20 cellular contexts compared by ENCODE assay signal in genomic region chr2:240431663-240432424, GRCh38. TPM values are rescaled to one million over a fixed set of nuclear protein-coding genes. Genes with fewer than 3 reads are reported as not detected.
DNase-seq lines count a peak whose midpoint lies in the region; ATAC-seq and TF ChIP-seq lines count a peak whose summit lies in the region.
"Had no signal": no experiment of that assay in that cellular context is flagged by ENCODE, and none has a peak within 500 bp of the region (broad histone marks: within the 10 kb centered on the region; RNA-seq: fewer than 3 reads in every experiment).

No MANE protein-coding gene starts in this region.

- 56 to 76% methylated on average over 4 to 12 of the region's 12 CpGs for WGBS in body of pancreas, 2 donors
- 77 to 100% methylated on average over 2 to 12 of the region's 12 CpGs for WGBS in transverse colon (ENCODE audit: low coverage in 1 of 2), 2 donors

- in situ Hi-C loops in transverse colon (cut with MboI; ENCODE audit: low pct_ligation_motif_present in 1 of 4, low pct_unique_long_range_greater_than_20kb in 1 of 4, low sequenced_read_pairs in 3 of 4), result loop anchor here (10.0 to 25.0 kb wide), 3 partner anchors 195 to 207 kb away; no protein-coding TSS in a partner anchor

- peaks cover 11% of the 10 kb centered on the region for H3K27me3 Mint-ChIP-seq in activated naive CD8-positive, alpha-beta T cell treated with anti-CD3 and anti-CD28 coated beads, Interleukin-2, amount 10 ng/mL, durations not matched to agents 7 days and 5 days
- peaks cover 10% of the 10 kb centered on the region for H3K27me3 Mint-ChIP-seq in activated naive CD8-positive, alpha-beta T cell treated with anti-CD3 and anti-CD28 coated beads for 36 hours
- peaks cover 0 to 10% of the 10 kb centered on the region in 2 donors for H3K27me3 Mint-ChIP-seq in natural killer cell treated with Interleukin-12 subunit alpha and Interleukin-12 subunit beta and Interleukin-15 and Interleukin-18, amount 100 ng/mL, for 72 hours

- peaks cover 20% of the 10 kb centered on the region for H3K4me1 Mint-ChIP-seq in activated naive CD8-positive, alpha-beta T cell treated with anti-CD3 and anti-CD28 coated beads, Interleukin-2, amount 10 ng/mL, durations not matched to agents 7 days and 5 days
- peaks cover 18% of the 10 kb centered on the region for H3K4me1 Mint-ChIP-seq in activated naive CD8-positive, alpha-beta T cell treated with anti-CD3 and anti-CD28 coated beads for 36 hours
- peaks cover 0 to 6% of the 10 kb centered on the region in 2 donors for H3K4me1 Mint-ChIP-seq in natural killer cell treated with Interleukin-12 subunit alpha and Interleukin-12 subunit beta and Interleukin-15 and Interleukin-18, amount 100 ng/mL, for 72 hours (ENCODE audit: low read depth in 2 of 2)

- peaks cover 27% of the 10 kb centered on the region for H3K4me1 ChIP-seq in body of pancreas
- peaks cover 5 to 24% (median 16%) of the 10 kb centered on the region in 4 donors for H3K4me1 ChIP-seq in transverse colon

- H3K27ac ChIP-seq in body of pancreas (no peak overlapping the region), transverse colon (no peak overlapping the region)
- H3K27ac ChIP-seq: neutrophil, PC-9, vagina had no signal

- no peak overlapping the region for H3K27ac Mint-ChIP-seq in activated naive CD8-positive, alpha-beta T cell treated with anti-CD3 and anti-CD28 coated beads, Interleukin-2, amount 10 ng/mL, durations not matched to agents 7 days and 5 days
- H3K27ac Mint-ChIP-seq in activated naive CD8-positive, alpha-beta T cell treated with anti-CD3 and anti-CD28 coated beads for 36 hours, result no peak overlapping the region
- no peak overlapping the region for H3K27ac Mint-ChIP-seq in natural killer cell treated with Interleukin-12 subunit alpha and Interleukin-12 subunit beta and Interleukin-15 and Interleukin-18, amount 100 ng/mL, for 72 hours
- H3K27ac Mint-ChIP-seq: activated CD8-positive, alpha-beta T cell treated with anti-CD3 and anti-CD28 coated beads for 36 hours; activated naive CD4-positive, alpha-beta T cell treated with anti-CD3 and anti-CD28 coated beads, Interleukin-2, amount 50 U/mL, for 24 hours; memory B cell had no signal

- peak overlapping the region; percentile 13 for H3K4me3 Mint-ChIP-seq in activated naive CD8-positive, alpha-beta T cell treated with anti-CD3 and anti-CD28 coated beads, Interleukin-2, amount 10 ng/mL, durations not matched to agents 7 days and 5 days
- H3K4me3 Mint-ChIP-seq in activated naive CD8-positive, alpha-beta T cell treated with anti-CD3 and anti-CD28 coated beads for 36 hours, result no peak overlapping the region
- H3K4me3 Mint-ChIP-seq in natural killer cell treated with Interleukin-12 subunit alpha and Interleukin-12 subunit beta and Interleukin-15 and Interleukin-18, amount 100 ng/mL, for 72 hours, result no peak overlapping the region
- H3K4me3 Mint-ChIP-seq: activated CD8-positive, alpha-beta T cell treated with anti-CD3 and anti-CD28 coated beads for 36 hours; activated naive CD4-positive, alpha-beta T cell treated with anti-CD3 and anti-CD28 coated beads, Interleukin-2, amount 50 U/mL, for 24 hours; memory B cell had no signal

- H3K9me3 ChIP-seq in body of pancreas (no peaks in the 10 kb centered on the region), transverse colon (no peaks in the 10 kb centered on the region)
- H3K9me3 ChIP-seq: neutrophil, vagina had no signal

- ATAC-seq in activated naive CD8-positive, alpha-beta T cell treated with anti-CD3 and anti-CD28 coated beads, Interleukin-2, amount 10 ng/mL, durations not matched to agents 7 days and 5 days (ENCODE audit: low read depth), result no peak
- ATAC-seq in body of pancreas (no peak), HG02981 (IDR thresholded peaks at IDR 0.05; ENCODE audit: unreplicated experiment) (no peak), HG03565 (IDR thresholded peaks at IDR 0.05; ENCODE audit: unreplicated experiment) (no peak)
- no peak for ATAC-seq in natural killer cell treated with Interleukin-12 subunit alpha and Interleukin-12 subunit beta and Interleukin-15 and Interleukin-18, amount 100 ng/mL, for 72 hours
- ATAC-seq: activated CD8-positive, alpha-beta T cell treated with anti-CD3 and anti-CD28 coated beads for 36 hours; SK-N-SH treated with all-trans-retinoic acid at 6 μM for 48 hours had no signal

- H3K4me3 ChIP-seq in body of pancreas (no peak overlapping the region), transverse colon (no peak overlapping the region)
- H3K4me3 ChIP-seq: PC-9, vagina had no signal

- TF ChIP-seq CTCF in body of pancreas (IDR thresholded peaks at IDR 0.05) (no peak), transverse colon (IDR thresholded peaks at IDR 0.05) (no peak)

- intact Hi-C loops in body of pancreas (cut with DNase I) (no loop called here), transverse colon (cut with DNase I; ENCODE audit: low total_unique reads) (no loop called here)

- H3K9me3 Mint-ChIP-seq in activated naive CD8-positive, alpha-beta T cell treated with anti-CD3 and anti-CD28 coated beads, Interleukin-2, amount 10 ng/mL, durations not matched to agents 7 days and 5 days, result no peaks in the 10 kb centered on the region
- no peaks in the 10 kb centered on the region for H3K9me3 Mint-ChIP-seq in activated naive CD8-positive, alpha-beta T cell treated with anti-CD3 and anti-CD28 coated beads for 36 hours
- no peaks in the 10 kb centered on the region for H3K9me3 Mint-ChIP-seq in natural killer cell treated with Interleukin-12 subunit alpha and Interleukin-12 subunit beta and Interleukin-15 and Interleukin-18, amount 100 ng/mL, for 72 hours
- H3K9me3 Mint-ChIP-seq: activated CD8-positive, alpha-beta T cell treated with anti-CD3 and anti-CD28 coated beads for 36 hours; activated naive CD4-positive, alpha-beta T cell treated with anti-CD3 and anti-CD28 coated beads, Interleukin-2, amount 50 U/mL, for 24 hours had no signal

- DNase-seq in activated naive CD8-positive, alpha-beta T cell treated with anti-CD3 and anti-CD28 coated beads, Interleukin-2, amount 10 ng/mL, durations not matched to agents 7 days and 5 days, result peak; percentile 24
- no peak for DNase-seq in activated naive CD8-positive, alpha-beta T cell treated with anti-CD3 and anti-CD28 coated beads for 36 hours
- DNase-seq in body of pancreas, result peak in 3 of 4 donors; percentile 1 to 7 (median 3)
- DNase-seq in natural killer cell treated with Interleukin-12 subunit alpha and Interleukin-12 subunit beta and Interleukin-15 and Interleukin-18, amount 100 ng/mL, for 72 hours (ENCODE audit: low spot score), result peak; percentile 58
- peak; percentile 5 for DNase-seq in transverse colon
- DNase-seq in NOMO-1 treated with DMSO at 0.1 percent for 48 hours (lab: John Stamatoyannopoulos, UW; ENCODE audit: unreplicated experiment), result no peak
- DNase-seq: activated CD8-positive, alpha-beta T cell treated with anti-CD3 and anti-CD28 coated beads for 36 hours; EL; foreskin fibroblast; NCI-H1694 treated with DMSO at 0.1 percent for 48 hours; NCI-H524 treated with DMSO at 0.1 percent for 48 hours; PC-9; stimulated activated naive CD4-positive, alpha-beta T cell had no signal

- H3K27me3 ChIP-seq in body of pancreas (no peaks in the 10 kb centered on the region), transverse colon (peaks cover 10% of the 10 kb centered on the region)
- H3K27me3 ChIP-seq: vagina had no signal

- TF ChIP-seq POLR2A in body of pancreas (IDR thresholded peaks at IDR 0.05) (no peak), transverse colon (IDR thresholded peaks at IDR 0.05) (no peak)

- no peaks in the 10 kb centered on the region for H3K36me3 ChIP-seq in body of pancreas (replicated peaks in 1 of 2; ENCODE audit: insufficient read depth in 1 of 2, low read depth in 2 of 2)
- H3K36me3 ChIP-seq in transverse colon, result no peaks in the 10 kb centered on the region
- H3K36me3 ChIP-seq: neutrophil, vagina had no signal

- no peaks in the 10 kb centered on the region for H3K36me3 Mint-ChIP-seq in activated naive CD8-positive, alpha-beta T cell treated with anti-CD3 and anti-CD28 coated beads, Interleukin-2, amount 10 ng/mL, durations not matched to agents 7 days and 5 days
- no peaks in the 10 kb centered on the region for H3K36me3 Mint-ChIP-seq in activated naive CD8-positive, alpha-beta T cell treated with anti-CD3 and anti-CD28 coated beads for 36 hours
- H3K36me3 Mint-ChIP-seq in natural killer cell treated with Interleukin-12 subunit alpha and Interleukin-12 subunit beta and Interleukin-15 and Interleukin-18, amount 100 ng/mL, for 72 hours, result no peaks in the 10 kb centered on the region
- H3K36me3 Mint-ChIP-seq: activated naive CD4-positive, alpha-beta T cell treated with anti-CD3 and anti-CD28 coated beads, Interleukin-2, amount 50 U/mL, for 24 hours; memory B cell had no signal

- TF ChIP-seq EP300 in transverse colon (IDR thresholded peaks at IDR 0.05; ENCODE audit: low read depth), result no peak

- POLR2A ChIA-PET in activated naive CD8-positive, alpha-beta T cell treated with anti-CD3 and anti-CD28 coated beads, Interleukin-2, amount 10 ng/mL, durations not matched to agents 7 days and 5 days (lab: Charles Lee), result no interaction called here

RNA-seq across cellular contexts. Expression of gene GPC1, which starts 3.6 kb away (rescaled TPM):
- total RNA-seq in activated naive CD8-positive, alpha-beta T cell treated with anti-CD3 and anti-CD28 coated beads, Interleukin-2, amount 10 ng/mL, durations not matched to agents 7 days and 5 days, result 1 to 10 TPM; 3.4 to 4.7 TPM
- 1 to 10 TPM in 1 of 2 experiments, under 1 TPM in 1; 0.64 to 1.3 TPM for total RNA-seq in activated naive CD8-positive, alpha-beta T cell treated with anti-CD3 and anti-CD28 coated beads for 36 hours
- 10 to 100 TPM; 23.3 to 30.7 TPM for total RNA-seq in body of pancreas
- total RNA-seq in natural killer cell treated with Interleukin-12 subunit alpha and Interleukin-12 subunit beta and Interleukin-15 and Interleukin-18, amount 100 ng/mL, for 72 hours, result 1 to 10 TPM; 1.2 to 1.8 TPM
- total RNA-seq in transverse colon, result 10 to 100 TPM; 10.4 to 31.8 (median 18.0) TPM

Comparison
In these comparisons a context has a peak if more than half of its experiments do, and no peak if none do; other contexts are left out.
1. DNase-seq: peak in activated naive CD8-positive, alpha-beta T cell treated with anti-CD3 and anti-CD28 coated beads, Interleukin-2, amount 10 ng/mL, durations not matched to agents 7 days and 5 days (single experiment), body of pancreas (3 of 4), natural killer cell treated with Interleukin-12 subunit alpha and Interleukin-12 subunit beta and Interleukin-15 and Interleukin-18, amount 100 ng/mL, for 72 hours (single experiment) and transverse colon (single experiment); none in activated naive CD8-positive, alpha-beta T cell treated with anti-CD3 and anti-CD28 coated beads for 36 hours (single experiment) and NOMO-1 treated with DMSO at 0.1 percent for 48 hours (single experiment).